Comparison of ENCODE assay signal across 8 cellular contexts in the genomic region with DNA sequence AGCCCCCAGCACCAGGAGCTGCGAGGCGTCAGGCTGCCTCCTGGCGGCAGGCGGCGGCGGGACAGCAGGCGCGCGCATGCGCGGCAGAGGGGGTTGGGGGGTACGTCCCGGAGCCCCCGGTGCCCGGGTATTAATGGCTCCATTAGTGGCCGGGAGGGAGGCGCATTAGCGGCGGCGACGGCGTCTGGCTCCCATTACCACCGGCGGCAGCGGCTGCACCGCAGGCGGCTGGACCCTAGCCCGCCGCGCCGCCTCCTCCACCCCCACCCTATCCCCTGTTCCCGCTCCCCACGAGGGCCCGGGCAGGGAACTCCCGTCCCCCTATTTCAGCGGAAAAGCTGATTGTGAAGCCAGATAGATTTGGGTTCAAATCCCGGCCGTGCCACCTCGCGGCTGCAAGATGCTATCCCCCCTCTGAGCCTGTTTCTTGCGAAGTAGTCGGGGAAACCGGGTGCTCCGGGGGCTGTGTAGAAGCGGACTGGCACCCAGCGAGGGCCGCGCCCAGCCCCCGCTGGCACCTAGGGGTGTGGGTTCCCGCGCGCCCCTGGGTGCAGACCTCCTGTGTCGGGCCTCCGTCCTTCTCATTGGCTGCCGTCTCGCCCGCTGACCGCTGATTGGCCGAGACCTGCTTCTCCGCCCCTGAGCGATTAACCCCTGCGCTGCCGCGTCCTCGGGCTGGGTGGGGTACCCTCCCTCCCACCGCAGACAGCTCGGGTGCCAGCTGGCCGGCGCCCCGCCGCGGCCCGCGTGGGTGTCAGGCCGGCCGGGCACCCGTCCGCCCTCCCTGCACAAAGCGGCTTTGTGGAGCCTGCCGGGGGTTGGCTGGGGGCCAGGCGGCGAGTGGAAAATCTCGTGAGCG. TPM values are rescaled to one million over a fixed set of nuclear protein-coding genes. Genes with fewer than 3 reads are reported as not detected.
DNase-seq lines count a peak whose midpoint lies in the region; ATAC-seq and TF ChIP-seq lines count a peak whose summit lies in the region.

No MANE protein-coding gene starts in this region.

- peak overlapping the region; percentile 87 to 92 for H3K4me3 Mint-ChIP-seq in stimulated activated naive CD8-positive, alpha-beta T cell treated with anti-CD3 and anti-CD28 coated beads, Interleukin-15, amount 100 ng/mL, for 72 hours

- peak; percentile 59 for TF ChIP-seq EP300 in neural cell (conservative IDR thresholded peaks at IDR 0.05; ENCODE audit: poor library complexity, severe bottlenecking)

- H3K79me2 ChIP-seq in Karpas-422 (ENCODE audit: low read length) = peaks cover 8% of the 10 kb centered on the region
- H3K79me2 ChIP-seq in neural cell (replicated peaks; ENCODE audit: insufficient read depth, low read length) = peaks cover 25% of the 10 kb centered on the region

- peak; percentile 88 for TF ChIP-seq RAD21 in neural cell (conservative IDR thresholded peaks at IDR 0.05)

- peak in 13 of 14 donors; percentile 47 to 99 (median 90) for DNase-seq in C1 segment of cervical spinal cord (lab: John Stamatoyannopoulos, UW)
- peak; percentile 98 for DNase-seq in Karpas-422
- peak; percentile 92 for DNase-seq in RPMI7951 (ENCODE audit: low read depth)
- peak; percentile 95 for DNase-seq in activated effector memory CD4-positive, alpha-beta T cell treated with anti-CD3 and anti-CD28 coated beads, Interleukin-2, amount 50 U/mL, for 16 hours
- peak; percentile 82 for DNase-seq in fibroblast of the conjunctiva (ENCODE audit: low read depth)
- peak; percentile 85 to 89 for DNase-seq in stimulated activated naive CD8-positive, alpha-beta T cell treated with anti-CD3 and anti-CD28 coated beads, Interleukin-15, amount 100 ng/mL, for 72 hours

- H3K9me3 ChIP-seq in Karpas-422 (ENCODE audit: low read length) (no peaks in the 10 kb centered on the region), neural cell (ENCODE audit: low read length) (no peaks in the 10 kb centered on the region)

- H3K27ac Mint-ChIP-seq in stimulated activated naive CD8-positive, alpha-beta T cell treated with anti-CD3 and anti-CD28 coated beads, Interleukin-15, amount 100 ng/mL, for 72 hours = peak overlapping the region; percentile 82 to 95

- no peaks in the 10 kb centered on the region for H3K9me3 Mint-ChIP-seq in stimulated activated naive CD8-positive, alpha-beta T cell treated with anti-CD3 and anti-CD28 coated beads, Interleukin-15, amount 100 ng/mL, for 72 hours

- H3K27ac ChIP-seq in Karpas-422 (ENCODE audit: low read length) (peak overlapping the region; percentile 81), neural cell (ENCODE audit: low read length) (peak overlapping the region; percentile 99)

- no peaks in the 10 kb centered on the region for H3K27me3 Mint-ChIP-seq in stimulated activated naive CD8-positive, alpha-beta T cell treated with anti-CD3 and anti-CD28 coated beads, Interleukin-15, amount 100 ng/mL, for 72 hours

- H2AFZ ChIP-seq in Karpas-422 (ENCODE audit: low read length) (peak overlapping the region; percentile 79; the same call in 1 of the 2 replicates), neural cell (ENCODE audit: low read depth, low read length) (no peak overlapping the region)

- H3K4me3 ChIP-seq in Karpas-422 (ENCODE audit: low read length) (peak overlapping the region; percentile 89), neural cell (ENCODE audit: low read length) (peak overlapping the region; percentile 91)

- peak overlapping the region; percentile 91 for H3K9ac ChIP-seq in Karpas-422 (ENCODE audit: low read length)
- H3K9ac ChIP-seq in neural cell (ENCODE audit: low read length) = peak overlapping the region; percentile 95

- no peaks in the 10 kb centered on the region for H3K36me3 ChIP-seq in Karpas-422 (ENCODE audit: insufficient read depth, low read length)
- H3K36me3 ChIP-seq in neural cell (ENCODE audit: insufficient read depth, low read length) = no peaks in the 10 kb centered on the region

- peaks cover 45% of the 10 kb centered on the region for H3K4me1 ChIP-seq in Karpas-422 (ENCODE audit: low read length)

- H4K20me1 ChIP-seq in Karpas-422 (ENCODE audit: insufficient read depth, low read depth, low read length) (no peaks in the 10 kb centered on the region; the same call in 1 of the 2 replicates), neural cell (ENCODE audit: insufficient read depth) (peaks cover 5% of the 10 kb centered on the region)

- H3K27me3 ChIP-seq in Karpas-422 (ENCODE audit: low read length) = no peaks in the 10 kb centered on the region
- no peaks in the 10 kb centered on the region for H3K27me3 ChIP-seq in neural cell (ENCODE audit: insufficient read depth, low read depth, low read length)

- H3K9me2 ChIP-seq in Karpas-422 (replicated peaks; ENCODE audit: insufficient read depth, low read length) (no peaks in the 10 kb centered on the region), neural cell (ENCODE audit: insufficient read depth, low read length) (no peaks in the 10 kb centered on the region)

- ATAC-seq in GM19397 (IDR thresholded peaks at IDR 0.05; ENCODE audit: unreplicated experiment) = peak; percentile 29
- peak; percentile 64 for ATAC-seq in stimulated activated naive CD8-positive, alpha-beta T cell treated with anti-CD3 and anti-CD28 coated beads, Interleukin-15, amount 100 ng/mL, for 72 hours

- peak overlapping the region; percentile 95 for H3K4me2 ChIP-seq in Karpas-422 (ENCODE audit: low read depth, low read length, poor library complexity, severe bottlenecking)
- H3K4me2 ChIP-seq in neural cell (ENCODE audit: low read length) = peak overlapping the region; percentile 53

- no peaks in the 10 kb centered on the region for H3F3A ChIP-seq in neural cell (ENCODE audit: insufficient read depth, low read length, poor library complexity, severe bottlenecking)

- H3K4me1 Mint-ChIP-seq in stimulated activated naive CD8-positive, alpha-beta T cell treated with anti-CD3 and anti-CD28 coated beads, Interleukin-15, amount 100 ng/mL, for 72 hours = peaks cover 55% of the 10 kb centered on the region

- TF ChIP-seq CTCF in neural cell (IDR thresholded peaks at IDR 0.05; ENCODE audit: poor library complexity, severe bottlenecking) = peak; percentile 99

TF ChIP-seq in neural cell, 6 proteins besides CTCF, POLR2A, EP300 and RAD21:
- peak; percentile 35 for TF ChIP-seq MXI1 (conservative IDR thresholded peaks at IDR 0.05; ENCODE audit: poor library complexity, severe bottlenecking)
- peak; percentile 81 for TF ChIP-seq POLR2AphosphoS5 (IDR thresholded peaks at IDR 0.05)
- TF ChIP-seq EZH2 (IDR thresholded peaks at IDR 0.05; ENCODE audit: borderline replicate concordance, insufficient read depth, low read length, poor library complexity, severe bottlenecking) = no peak
- TF ChIP-seq TAF1 (IDR thresholded peaks at IDR 0.05; ENCODE audit: low read depth) = no peak
- peak; percentile 74 for TF ChIP-seq REST (IDR thresholded peaks at IDR 0.05; ENCODE audit: borderline replicate concordance)
- TF ChIP-seq SMC3 (conservative IDR thresholded peaks at IDR 0.05; ENCODE audit: poor library complexity) = peak; percentile 90

RNA-seq across cellular contexts. Expression of gene CIC, which starts 11.1 kb away (rescaled TPM):
- 25.0 and 30.6 TPM in 2 replicates for total RNA-seq in Karpas-422 (2014; rRNA removed; shearing (Covaris generic); ENCODE audit: low replicate concordance)
- total RNA-seq in RPMI7951 (2014; rRNA removed; shearing (Covaris generic)) = 12.9 and 14.6 TPM in 2 replicates
- polyA plus RNA-seq in neural cell = 10.8 and 23.1 TPM in 2 replicates
- 29.0 and 31.0 TPM in 2 replicates for polyA minus RNA-seq in neural cell

RNA-seq across cellular contexts. Expression of gene PRR19, which starts 21.8 kb away (rescaled TPM):
- total RNA-seq in Karpas-422 (2014; rRNA removed; shearing (Covaris generic); ENCODE audit: low replicate concordance) = 0.25 and 1.2 TPM in 2 replicates
- total RNA-seq in RPMI7951 (2014; rRNA removed; shearing (Covaris generic)) = 1.8 and 2.9 TPM in 2 replicates
- 1.4 and 2.4 TPM in 2 replicates for polyA plus RNA-seq in neural cell
- 2.1 and 3.4 TPM in 2 replicates for polyA minus RNA-seq in neural cell

RNA-seq across cellular contexts. Expression of gene PAFAH1B3, which starts 22.3 kb away (rescaled TPM):
- total RNA-seq in Karpas-422 (2014; rRNA removed; shearing (Covaris generic); ENCODE audit: low replicate concordance) = 66.2 and 102 TPM in 2 replicates
- 108 and 147 TPM in 2 replicates for total RNA-seq in RPMI7951 (2014; rRNA removed; shearing (Covaris generic))
- 727 and 741 TPM in 2 replicates for polyA plus RNA-seq in neural cell
- 247 and 260 TPM in 2 replicates for polyA minus RNA-seq in neural cell

RNA-seq across cellular contexts. Expression of gene ERF, which starts 25.2 kb away (rescaled TPM):
- total RNA-seq in Karpas-422 (2014; rRNA removed; shearing (Covaris generic); ENCODE audit: low replicate concordance) = 36.4 and 53.6 TPM in 2 replicates
- total RNA-seq in RPMI7951 (2014; rRNA removed; shearing (Covaris generic)) = 31.6 and 40.1 TPM in 2 replicates
- 3.8 and 6.7 TPM in 2 replicates for polyA plus RNA-seq in neural cell
- 5.3 and 6.6 TPM in 2 replicates for polyA minus RNA-seq in neural cell

RNA-seq across cellular contexts. Expression of gene TMEM145, which starts 33.0 kb away (rescaled TPM):
- total RNA-seq in Karpas-422 (2014; rRNA removed; shearing (Covaris generic); ENCODE audit: low replicate concordance) = 18.7 and 30.5 TPM in 2 replicates
- 0.68 and 1.2 TPM in 2 replicates for total RNA-seq in RPMI7951 (2014; rRNA removed; shearing (Covaris generic))
- polyA plus RNA-seq in neural cell = 30.9 and 35.3 TPM in 2 replicates
- 44.6 and 45.0 TPM in 2 replicates for polyA minus RNA-seq in neural cell

Comparison
In these comparisons a context has a peak if more than half of its experiments do, and no peak if none do; other contexts are left out.
1. Peak in every context shown above with its lines: DNase-seq, ATAC-seq, H3K4me3 ChIP-seq and H3K27ac ChIP-seq.